Comparison of ENCODE assay signal across 11 cellular contexts in the genomic region with DNA sequence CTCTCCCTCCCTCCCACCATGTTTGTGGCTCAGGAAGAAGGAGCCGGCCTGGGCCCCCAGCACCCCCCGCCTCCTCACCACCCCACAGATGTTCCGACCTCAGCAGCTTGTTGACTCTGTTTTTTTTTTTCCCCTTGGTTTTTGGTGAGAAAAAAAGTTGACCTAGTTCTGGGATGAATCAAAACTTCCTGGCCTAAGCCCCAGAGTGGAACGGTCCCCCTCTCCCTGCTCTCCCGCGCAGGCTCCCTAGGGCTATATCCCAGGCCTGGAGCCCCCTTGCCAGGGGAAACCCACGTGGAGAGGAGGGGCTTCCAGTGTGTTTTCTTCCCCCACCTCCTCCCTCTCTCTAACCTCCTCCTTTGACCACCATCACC. TPM values are rescaled to one million over a fixed set of nuclear protein-coding genes. Genes with fewer than 3 reads are reported as not detected.
DNase-seq lines count a peak whose midpoint lies in the region; ATAC-seq and TF ChIP-seq lines count a peak whose summit lies in the region.
"Had no signal": no experiment of that assay in that cellular context is flagged by ENCODE, and none has a peak within 500 bp of the region (broad histone marks: within the 10 kb centered on the region; RNA-seq: fewer than 3 reads in every experiment).

No MANE protein-coding gene starts in this region.

- no peaks in the 10 kb centered on the region for H3K36me3 ChIP-seq in upper lobe of right lung
- H3K36me3 ChIP-seq in SJCRH30, result no peaks in the 10 kb centered on the region

- H3K4me3 ChIP-seq in upper lobe of right lung, result no peak overlapping the region
- no peak overlapping the region for H3K4me3 ChIP-seq in SJCRH30

- peak overlapping the region; percentile 60 for H3K27ac ChIP-seq in cingulate gyrus (ENCODE audit: low read depth, low read length)
- peak overlapping the region; percentile 36 for H3K27ac ChIP-seq in upper lobe of right lung
- no peak overlapping the region for H3K27ac ChIP-seq in SJCRH30

- no peak for TF ChIP-seq CTCF in upper lobe of right lung (IDR thresholded peaks at IDR 0.05)

- peaks cover 4% of the 10 kb centered on the region for H3K36me3 Mint-ChIP-seq in activated naive CD4-positive, alpha-beta T cell treated with anti-CD3 and anti-CD28 coated beads, Interleukin-2, amount 50 U/mL, for 24 hours
- H3K36me3 Mint-ChIP-seq in activated T-helper 2 cell treated with anti-CD3 and anti-CD28 coated beads, Interferon-gamma antibody, Interleukin-2, Interleukin-4, amounts not matched to agents 10 μg/mL and 5 μg/mL and 100 μg/mL, durations not matched to agents 14 hours and 24 hours and 36 hours (ENCODE audit: low read depth), result no peaks in the 10 kb centered on the region

- intact Hi-C loops in upper lobe of right lung (cut with DNase I), result no loop called here
- intact Hi-C loops in activated T-helper 2 cell treated with anti-CD3 and anti-CD28 coated beads, Interferon-gamma antibody, Interleukin-2, Interleukin-4, amounts not matched to agents 10 μg/mL and 5 μg/mL and 100 μg/mL, durations not matched to agents 14 hours and 24 hours and 36 hours (cut with micrococcal nuclease), result no loop called here

- H3K27ac Mint-ChIP-seq in activated naive CD4-positive, alpha-beta T cell treated with anti-CD3 and anti-CD28 coated beads, Interleukin-2, amount 50 U/mL, for 24 hours, result peak overlapping the region; percentile 85
- H3K27ac Mint-ChIP-seq in activated T-helper 2 cell treated with anti-CD3 and anti-CD28 coated beads, Interferon-gamma antibody, Interleukin-2, Interleukin-4, amounts not matched to agents 10 μg/mL and 5 μg/mL and 100 μg/mL, durations not matched to agents 14 hours and 24 hours and 36 hours, result no peak overlapping the region

- H3K9me3 ChIP-seq in upper lobe of right lung (no peaks in the 10 kb centered on the region), SJCRH30 (replicated peaks) (no peaks in the 10 kb centered on the region)
- H3K9me3 ChIP-seq: SK-N-SH had no signal

- H3K27me3 Mint-ChIP-seq in activated naive CD4-positive, alpha-beta T cell treated with anti-CD3 and anti-CD28 coated beads, Interleukin-2, amount 50 U/mL, for 24 hours, result peaks cover 49% of the 10 kb centered on the region
- H3K27me3 Mint-ChIP-seq in activated T-helper 2 cell treated with anti-CD3 and anti-CD28 coated beads, Interferon-gamma antibody, Interleukin-2, Interleukin-4, amounts not matched to agents 10 μg/mL and 5 μg/mL and 100 μg/mL, durations not matched to agents 14 hours and 24 hours and 36 hours (ENCODE audit: low read depth), result peaks cover 26% of the 10 kb centered on the region

- no peak overlapping the region for H3K4me3 Mint-ChIP-seq in activated naive CD4-positive, alpha-beta T cell treated with anti-CD3 and anti-CD28 coated beads, Interleukin-2, amount 50 U/mL, for 24 hours
- no peak overlapping the region for H3K4me3 Mint-ChIP-seq in activated T-helper 2 cell treated with anti-CD3 and anti-CD28 coated beads, Interferon-gamma antibody, Interleukin-2, Interleukin-4, amounts not matched to agents 10 μg/mL and 5 μg/mL and 100 μg/mL, durations not matched to agents 14 hours and 24 hours and 36 hours (ENCODE audit: low read depth)

- H3K27me3 ChIP-seq in upper lobe of right lung, result peaks cover 17% of the 10 kb centered on the region
- no peaks in the 10 kb centered on the region for H3K27me3 ChIP-seq in SJCRH30

- no peak for DNase-seq in activated naive CD4-positive, alpha-beta T cell (lab: John Stamatoyannopoulos, UW)
- DNase-seq in midbrain (lab: John Stamatoyannopoulos, UW) (peak; percentile 57), upper lobe of right lung (no peak), NCI-H2171 (lab: John Stamatoyannopoulos, UW) (no peak), SJCRH30 (no peak)
- no peak for DNase-seq in activated T-helper 2 cell treated with anti-CD3 and anti-CD28 coated beads, Interferon-gamma antibody, Interleukin-2, Interleukin-4, amounts not matched to agents 10 μg/mL and 5 μg/mL and 100 μg/mL, durations not matched to agents 14 hours and 24 hours and 36 hours (ENCODE audit: low spot score)
- DNase-seq: NCI-H2029 treated with DMSO at 0.1 percent for 48 hours, SK-N-SH had no signal

- H3K4me1 Mint-ChIP-seq in activated naive CD4-positive, alpha-beta T cell treated with anti-CD3 and anti-CD28 coated beads, Interleukin-2, amount 50 U/mL, for 24 hours, result peaks cover 14% of the 10 kb centered on the region
- peaks cover 15% of the 10 kb centered on the region for H3K4me1 Mint-ChIP-seq in activated T-helper 2 cell treated with anti-CD3 and anti-CD28 coated beads, Interferon-gamma antibody, Interleukin-2, Interleukin-4, amounts not matched to agents 10 μg/mL and 5 μg/mL and 100 μg/mL, durations not matched to agents 14 hours and 24 hours and 36 hours (ENCODE audit: low read depth)

- ATAC-seq in upper lobe of right lung, result no peak

- no peaks in the 10 kb centered on the region for H3K9me3 Mint-ChIP-seq in activated naive CD4-positive, alpha-beta T cell treated with anti-CD3 and anti-CD28 coated beads, Interleukin-2, amount 50 U/mL, for 24 hours
- no peaks in the 10 kb centered on the region for H3K9me3 Mint-ChIP-seq in activated T-helper 2 cell treated with anti-CD3 and anti-CD28 coated beads, Interferon-gamma antibody, Interleukin-2, Interleukin-4, amounts not matched to agents 10 μg/mL and 5 μg/mL and 100 μg/mL, durations not matched to agents 14 hours and 24 hours and 36 hours

- peaks cover 3% of the 10 kb centered on the region for H3K4me1 ChIP-seq in upper lobe of right lung
- peaks cover 19% of the 10 kb centered on the region for H3K4me1 ChIP-seq in SJCRH30

RNA-seq across cellular contexts. Expression of gene COL5A3, which starts 4.0 kb away (rescaled TPM):
- total RNA-seq in upper lobe of right lung, result 9.6 TPM
- 0.80 and 0.87 TPM in 2 replicates for total RNA-seq in activated T-helper 2 cell treated with anti-CD3 and anti-CD28 coated beads, Interferon-gamma antibody, Interleukin-2, Interleukin-4, amounts not matched to agents 10 μg/mL and 5 μg/mL and 100 μg/mL, durations not matched to agents 14 hours and 24 hours and 36 hours
- not detected in 2 replicates for total RNA-seq in SJCRH30 (2014; rRNA removed; shearing (Covaris generic))

RNA-seq across cellular contexts. Expression of gene RDH8, which starts 7.0 kb away (rescaled TPM):
- total RNA-seq in upper lobe of right lung, result not detected
- total RNA-seq in activated T-helper 2 cell treated with anti-CD3 and anti-CD28 coated beads, Interferon-gamma antibody, Interleukin-2, Interleukin-4, amounts not matched to agents 10 μg/mL and 5 μg/mL and 100 μg/mL, durations not matched to agents 14 hours and 24 hours and 36 hours, result not detected in 2 replicates
- not detected in 2 replicates for total RNA-seq in SJCRH30 (2014; rRNA removed; shearing (Covaris generic))
- total RNA-seq: glomerular endothelial cell had no signal
